Comparison of ENCODE assay signal across 11 cellular contexts in genomic region chr5:141001466-141001853, GRCh38. TPM values are rescaled to one million over a fixed set of nuclear protein-coding genes. Genes with fewer than 3 reads are reported as not detected.
DNase-seq lines count a peak whose midpoint lies in the region; ATAC-seq and TF ChIP-seq lines count a peak whose summit lies in the region.
"Had no signal": no experiment of that assay in that cellular context is flagged by ENCODE, and none has a peak within 500 bp of the region (broad histone marks: within the 10 kb centered on the region; RNA-seq: fewer than 3 reads in every experiment).

No MANE protein-coding gene starts in this region.

- H3K27ac Mint-ChIP-seq in Calu3 (ENCODE audit: unreplicated experiment) (peak overlapping the region; percentile 98), chondrocyte (ENCODE audit: unreplicated experiment) (peak overlapping the region; percentile 66)
- H3K27ac Mint-ChIP-seq in naive thymus-derived CD8-positive, alpha-beta T cell = peak overlapping the region in 1 of 10 donors; percentile 59
- no peak overlapping the region for H3K27ac Mint-ChIP-seq in stimulated activated memory B cell treated with anti-CD40 and anti-IgM and Interleukin-4, amounts not matched to agents 10 μg/mL and 1 μg/mL and 100 μg/mL, for 72 hours

- peaks cover 45% of the 10 kb centered on the region for H3K4me1 Mint-ChIP-seq in Calu3 (ENCODE audit: low read depth, unreplicated experiment)
- H3K4me1 Mint-ChIP-seq in chondrocyte (ENCODE audit: low read depth) = peaks cover 26% of the 10 kb centered on the region
- H3K4me1 Mint-ChIP-seq in naive thymus-derived CD8-positive, alpha-beta T cell = peaks cover 5 to 16% (median 9%) of the 10 kb centered on the region in 4 donors
- peaks cover 6% of the 10 kb centered on the region for H3K4me1 Mint-ChIP-seq in stimulated activated memory B cell treated with anti-CD40 and anti-IgM and Interleukin-4, amounts not matched to agents 10 μg/mL and 1 μg/mL and 100 μg/mL, for 72 hours

- BruUV-seq in Calu3 (replicated peaks; lab: Mats Ljungman, UMichigan) = TSS peak; percentile 11

- DNase-seq in Calu3 = peak; percentile 60
- DNase-seq in NCI-H1930 (lab: John Stamatoyannopoulos, UW) = peak; percentile 13 to 29
- no peak for DNase-seq in chondrocyte (ENCODE audit: low spot score)
- DNase-seq in naive thymus-derived CD8-positive, alpha-beta T cell = no peak
- no peak for DNase-seq in foreskin fibroblast
- DNase-seq in middle frontal gyrus (ENCODE audit: extremely low spot score, low spot score) = no peak
- DNase-seq: activated naive CD4-positive, alpha-beta T cell treated with anti-CD3 and anti-CD28 coated beads, Interleukin-2, amount 50 U/mL, for 16 hours; Peyer's patch had no signal

- TF ChIP-seq CTCF in Calu3 (IDR thresholded peaks at IDR 0.05; ENCODE audit: unreplicated experiment) (no peak), chondrocyte (IDR thresholded peaks at IDR 0.05) (no peak), foreskin fibroblast (IDR thresholded peaks at IDR 0.05; ENCODE audit: low read depth, low read length) (no peak)

- no peak for ATAC-seq in naive thymus-derived CD8-positive, alpha-beta T cell
- no peak for ATAC-seq in stimulated activated memory B cell treated with anti-CD40 and anti-IgM and Interleukin-4, amounts not matched to agents 10 μg/mL and 1 μg/mL and 100 μg/mL, for 72 hours
- no peak for ATAC-seq in HG02763 (IDR thresholded peaks at IDR 0.05; ENCODE audit: unreplicated experiment)

- H3K27me3 Mint-ChIP-seq in Calu3 (ENCODE audit: unreplicated experiment) (no peaks in the 10 kb centered on the region), chondrocyte (ENCODE audit: low read depth) (no peaks in the 10 kb centered on the region)
- peaks cover 28 to 64% (median 39%) of the 10 kb centered on the region in 5 donors for H3K27me3 Mint-ChIP-seq in naive thymus-derived CD8-positive, alpha-beta T cell
- H3K27me3 Mint-ChIP-seq in stimulated activated memory B cell treated with anti-CD40 and anti-IgM and Interleukin-4, amounts not matched to agents 10 μg/mL and 1 μg/mL and 100 μg/mL, for 72 hours = peaks cover 30% of the 10 kb centered on the region

- CTCF ChIA-PET in Calu3 (lab: Charles Lee) = interaction anchor here (0.9 kb wide), 1 partner anchor 16 kb away, joined by 6 read pairs; no protein-coding TSS in a partner anchor

- H3K4me3 Mint-ChIP-seq in Calu3 (ENCODE audit: low read depth, unreplicated experiment) = peak overlapping the region; percentile 70
- peak overlapping the region; percentile 75 for H3K4me3 Mint-ChIP-seq in chondrocyte (ENCODE audit: unreplicated experiment)
- peak overlapping the region in 8 of 10 donors; percentile 12 to 67 (median 44) for H3K4me3 Mint-ChIP-seq in naive thymus-derived CD8-positive, alpha-beta T cell
- H3K4me3 Mint-ChIP-seq in stimulated activated memory B cell treated with anti-CD40 and anti-IgM and Interleukin-4, amounts not matched to agents 10 μg/mL and 1 μg/mL and 100 μg/mL, for 72 hours = no peak overlapping the region

- POLR2A ChIA-PET in naive thymus-derived CD8-positive, alpha-beta T cell (lab: Charles Lee) = no interaction called here

- H3K36me3 Mint-ChIP-seq in Calu3 (ENCODE audit: insufficient read depth, unreplicated experiment) = peaks cover 22% of the 10 kb centered on the region
- H3K36me3 Mint-ChIP-seq in chondrocyte (ENCODE audit: low read depth) = peaks cover 6% of the 10 kb centered on the region
- peaks cover 0 to 3% (median 0%) of the 10 kb centered on the region in 3 donors for H3K36me3 Mint-ChIP-seq in naive thymus-derived CD8-positive, alpha-beta T cell
- H3K36me3 Mint-ChIP-seq in stimulated activated memory B cell treated with anti-CD40 and anti-IgM and Interleukin-4, amounts not matched to agents 10 μg/mL and 1 μg/mL and 100 μg/mL, for 72 hours = no peaks in the 10 kb centered on the region

- no peaks in the 10 kb centered on the region for H3K9me3 Mint-ChIP-seq in Calu3 (ENCODE audit: low read depth, unreplicated experiment)
- H3K9me3 Mint-ChIP-seq in chondrocyte (ENCODE audit: low read depth) = no peaks in the 10 kb centered on the region
- peaks cover 0 to 6% (median 2%) of the 10 kb centered on the region in 9 donors for H3K9me3 Mint-ChIP-seq in naive thymus-derived CD8-positive, alpha-beta T cell
- peaks cover 2% of the 10 kb centered on the region for H3K9me3 Mint-ChIP-seq in stimulated activated memory B cell treated with anti-CD40 and anti-IgM and Interleukin-4, amounts not matched to agents 10 μg/mL and 1 μg/mL and 100 μg/mL, for 72 hours

- H3K4me3 ChIP-seq in foreskin fibroblast (ENCODE audit: low read depth in 1 of 2, low read length in 2 of 2) = no peak overlapping the region

- intact Hi-C loops in Calu3 (cut with micrococcal nuclease; ENCODE audit: unreplicated experiment) = loop anchor here (5.0 to 10.0 kb wide), 2 partner anchors 289 to 523 kb away; no protein-coding TSS in a partner anchor

RNA-seq across cellular contexts. Expression of gene PCDHAC2, which starts 35.2 kb away (rescaled TPM):
- total RNA-seq in Calu3 (2022) = 12.6 and 17.1 TPM in 2 replicates
- total RNA-seq in chondrocyte = 4.9 to 7.1 TPM (median 6.7 TPM) in 3 replicates
- total RNA-seq in naive thymus-derived CD8-positive, alpha-beta T cell = not detected
- not detected for polyA plus RNA-seq in naive thymus-derived CD8-positive, alpha-beta T cell

RNA-seq across cellular contexts. Expression of gene PCDHB1, which starts 49.7 kb away (rescaled TPM):
- not detected in 2 replicates for total RNA-seq in Calu3 (2022)
- 0.05 TPM in 1 of 3 replicates, not detected in the others for total RNA-seq in chondrocyte
- total RNA-seq in naive thymus-derived CD8-positive, alpha-beta T cell = not detected
- polyA plus RNA-seq in naive thymus-derived CD8-positive, alpha-beta T cell = not detected
- total RNA-seq: Peyer's patch, subcutaneous adipose tissue had no signal

Comparison
In these comparisons a context has a peak if more than half of its experiments do, and no peak if none do; other contexts are left out.
1. DNase-seq: peak in Calu3 (single experiment) and NCI-H1930 (2 of 2); none in chondrocyte (single experiment), naive thymus-derived CD8-positive, alpha-beta T cell (0 of 10), foreskin fibroblast (0 of 2) and middle frontal gyrus (single experiment).